41 cellular contexts compared by ENCODE assay signal in genomic region chr22:46317646-46318045, GRCh38. TPM values are rescaled to one million over a fixed set of nuclear protein-coding genes. Genes with fewer than 3 reads are reported as not detected.
"Had no signal": no experiment of that assay in that cellular context is flagged by ENCODE, and none has a peak within 500 bp of the region (broad histone marks: within the 10 kb centered on the region; RNA-seq: fewer than 3 reads in every experiment).

No MANE protein-coding gene starts in this region.

- H3K9me3 ChIP-seq: adrenal gland, body of pancreas, breast epithelium, Peyer's patch had no signal

- ATAC-seq: activated CD8-positive, alpha-beta memory T cell treated with anti-CD3 and anti-CD28 coated beads, Interleukin-2, amount 10 ng/mL, durations not matched to agents 7 days and 5 days; activated naive CD4-positive, alpha-beta T cell treated with anti-CD3 and anti-CD28 coated beads, Interleukin-2, amount 50 U/mL, for 72 hours; body of pancreas; PC-3; SK-N-SH treated with all-trans-retinoic acid at 6 μM for 48 hours; T-cell had no signal

- DNase-seq: activated B cell treated with CpG ODN at 0.5 μM for 24 hours; activated CD4-positive, alpha-beta memory T cell treated with anti-CD3 and anti-CD28 coated beads for 36 hours; activated CD4-positive, alpha-beta T cell treated with anti-CD3 and anti-CD28 coated beads for 4 hours; activated CD4-positive, alpha-beta T cell treated with anti-CD3 and anti-CD28 coated beads, Interleukin-2, amount 50 U/mL, for 1 hour; activated CD4-positive, CD25-positive, alpha-beta regulatory T cell treated with anti-CD3 and anti-CD28 coated beads, Interleukin-2, amount 50 U/mL, for 72 hours; activated CD8-positive, alpha-beta memory T cell treated with anti-CD3 and anti-CD28 coated beads for 24 hours; activated CD8-positive, alpha-beta memory T cell treated with anti-CD3 and anti-CD28 coated beads, Interleukin-2, amount 10 ng/mL, durations not matched to agents 7 days and 5 days; activated CD8-positive, alpha-beta memory T cell treated with anti-CD3 and anti-CD28 coated beads, Interleukin-2, amount 50 U/mL, for 48 hours; activated gamma-delta T cell; activated naive CD4-positive, alpha-beta T cell treated with Interleukin-2 at 50 U/mL for 16 hours; activated T-cell treated with anti-CD3 and anti-CD28 coated beads, Interleukin-2, amount 50 U/mL, for 48 hours; adrenal gland; body of pancreas; Karpas-422; KBM-7; NCI-H1048; NCI-H1105 treated with DMSO at 0.1 percent for 48 hours; NCI-H1436; NCI-H1694; NCI-H1930; NCI-H2081 treated with DMSO at 0.1 percent for 48 hours; NCI-H345; NCI-H524 treated with DMSO at 0.1 percent for 48 hours; NCI-H748 treated with DMSO at 0.1 percent for 48 hours; NK-92 treated with Interleukin-12 subunit alpha and Interleukin-12 subunit beta, amount 100 ng/mL, for 24 hours; PC-3; RPMI8226; SIG-M5; T-cell; T-helper 2 cell; T-helper 9 cell had no signal

- H3K4me1 ChIP-seq: adrenal gland, body of pancreas, breast epithelium, Peyer's patch had no signal

- H3K27me3 Mint-ChIP-seq: activated B cell treated with CpG ODN at 0.5 μM for 24 hours; activated CD4-positive, alpha-beta memory T cell treated with anti-CD3 and anti-CD28 coated beads for 36 hours; activated CD8-positive, alpha-beta memory T cell treated with anti-CD3 and anti-CD28 coated beads, Interleukin-2, amount 10 ng/mL, durations not matched to agents 7 days and 5 days; IgD-negative memory B cell; T-cell had no signal

- H3K9me3 Mint-ChIP-seq: activated B cell treated with CpG ODN at 0.5 μM for 24 hours; activated CD4-positive, alpha-beta memory T cell treated with anti-CD3 and anti-CD28 coated beads for 36 hours; activated naive CD4-positive, alpha-beta T cell treated with anti-CD3 and anti-CD28 coated beads, Interleukin-2, amount 50 U/mL, for 72 hours; IgD-negative memory B cell; T-cell had no signal

- H3K4me1 Mint-ChIP-seq: activated B cell treated with CpG ODN at 0.5 μM for 24 hours; activated CD8-positive, alpha-beta memory T cell treated with anti-CD3 and anti-CD28 coated beads, Interleukin-2, amount 10 ng/mL, durations not matched to agents 7 days and 5 days; IgD-negative memory B cell; T-cell had no signal

- H3K27ac ChIP-seq: adrenal gland, body of pancreas, breast epithelium, Peyer's patch, VCaP had no signal

- H3K27me3 ChIP-seq: adrenal gland, body of pancreas, breast epithelium, Peyer's patch had no signal

- H3K36me3 Mint-ChIP-seq: T-cell had no signal

- H3K27ac Mint-ChIP-seq: activated B cell treated with CpG ODN at 0.5 μM for 24 hours; activated CD4-positive, alpha-beta memory T cell treated with anti-CD3 and anti-CD28 coated beads for 36 hours; activated CD8-positive, alpha-beta memory T cell treated with anti-CD3 and anti-CD28 coated beads, Interleukin-2, amount 10 ng/mL, durations not matched to agents 7 days and 5 days; IgD-negative memory B cell; T-cell had no signal

- H3K4me3 Mint-ChIP-seq: activated B cell treated with CpG ODN at 0.5 μM for 24 hours; activated CD4-positive, alpha-beta memory T cell treated with anti-CD3 and anti-CD28 coated beads for 36 hours; activated CD8-positive, alpha-beta memory T cell treated with anti-CD3 and anti-CD28 coated beads, Interleukin-2, amount 10 ng/mL, durations not matched to agents 7 days and 5 days; IgD-negative memory B cell; T-cell had no signal

- H3K4me3 ChIP-seq: adrenal gland, body of pancreas, breast epithelium, Peyer's patch had no signal

- H3K36me3 ChIP-seq: adrenal gland, breast epithelium, Peyer's patch had no signal

RNA-seq across cellular contexts. Expression of gene GTSE1, which starts 21.0 kb away (rescaled TPM):
- polyA plus RNA-seq: IgD-negative memory B cell had no signal

RNA-seq across cellular contexts. Expression of gene PKDREJ, which starts 54.5 kb away (rescaled TPM):
- total RNA-seq: activated B cell treated with CpG ODN at 0.5 μM for 24 hours; activated CD4-positive, alpha-beta memory T cell treated with anti-CD3 and anti-CD28 coated beads for 36 hours; activated CD8-positive, alpha-beta memory T cell treated with anti-CD3 and anti-CD28 coated beads, Interleukin-2, amount 10 ng/mL, durations not matched to agents 7 days and 5 days; astrocyte; MCF 10A; NCI-H460; PC-3; SK-MEL-5; T-cell had no signal
- polyA plus RNA-seq: IgD-negative memory B cell had no signal
